Comparison of ENCODE assay signal across 30 cellular contexts in the genomic region with DNA sequence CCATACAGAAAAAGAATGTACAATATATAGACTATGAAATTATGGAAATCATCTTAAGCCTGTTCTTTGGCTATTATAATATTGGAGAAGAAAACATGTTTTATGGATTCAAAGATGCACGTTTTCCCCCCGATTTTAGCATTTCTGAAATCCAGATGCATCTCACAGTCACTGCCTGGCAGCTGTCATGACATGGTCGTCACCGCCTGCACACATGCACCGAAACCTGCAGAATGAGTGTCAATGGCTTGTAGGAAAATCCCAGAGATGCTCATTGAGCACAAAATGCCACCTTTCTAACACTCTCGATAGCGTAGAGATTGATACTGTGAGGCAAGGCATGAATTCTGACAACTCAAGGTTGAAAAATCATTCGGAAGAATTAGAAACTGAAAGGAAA.
"Had no signal": no experiment of that assay in that cellular context is flagged by ENCODE, and none has a peak within 500 bp of the region (broad histone marks: within the 10 kb centered on the region; RNA-seq: fewer than 3 reads in every experiment).

No MANE protein-coding gene starts in this region.

- H3K4me1 ChIP-seq: pancreas, spleen, tibial nerve, upper lobe of right lung, uterus had no signal

- H3K4me1 Mint-ChIP-seq: stimulated activated memory B cell treated with anti-CD40 and anti-IgM and Interleukin-4, amounts not matched to agents 10 μg/mL and 1 μg/mL and 100 μg/mL, for 72 hours; stimulated activated naive CD8-positive, alpha-beta T cell treated with anti-CD3 and anti-CD28 coated beads, Interleukin-15, amount 100 ng/mL, for 72 hours had no signal

- H3K27ac ChIP-seq: neutrophil, pancreas, psoas muscle, skin epidermis, spleen, thoracic aorta, thyroid gland, tibial nerve, upper lobe of right lung, uterus had no signal

- ATAC-seq: naive thymus-derived CD8-positive, alpha-beta T cell; natural killer cell treated with Interleukin-12 subunit alpha and Interleukin-12 subunit beta and Interleukin-15 and Interleukin-18, amount 100 ng/mL, for 72 hours; pancreas; psoas muscle; right cardiac atrium; sciatic nerve; stimulated activated memory B cell treated with anti-CD40 and anti-IgM and Interleukin-4, amounts not matched to agents 10 μg/mL and 1 μg/mL and 100 μg/mL, for 72 hours; stimulated activated naive CD8-positive, alpha-beta T cell treated with anti-CD3 and anti-CD28 coated beads, Interleukin-15, amount 100 ng/mL, for 72 hours; stimulated activated naive CD8-positive, alpha-beta T cell treated with anti-CD3 and anti-CD28 coated beads, Interleukin-15, Interleukin-2, amounts not matched to agents 100 U/mL and 50 U/mL, for 24 hours; upper lobe of right lung had no signal

- H3K9me3 ChIP-seq: neutrophil, pancreas, psoas muscle, thoracic aorta, thyroid gland, upper lobe of right lung, uterus had no signal

- H3K36me3 Mint-ChIP-seq: type B pancreatic cell had no signal

- H3K9me3 Mint-ChIP-seq: natural killer cell treated with Interleukin-12 subunit alpha and Interleukin-12 subunit beta and Interleukin-15 and Interleukin-18, amount 100 ng/mL, for 72 hours had no signal

- H3K27me3 ChIP-seq: neutrophil, pancreas, spleen, thyroid gland, tibial nerve, upper lobe of right lung, uterus had no signal

- H3K4me3 ChIP-seq: pancreas, psoas muscle, skin epidermis, smooth muscle cell, spleen, thoracic aorta, thyroid gland, tibial nerve, upper lobe of right lung, uterus had no signal

- H3K4me2 ChIP-seq: smooth muscle cell had no signal

- DNase-seq: naive B cell; naive thymus-derived CD8-positive, alpha-beta T cell; nucleus accumbens; pancreas; posterior cingulate gyrus; psoas muscle; right cardiac atrium; spleen; stimulated activated CD4-positive, alpha-beta T cell treated with anti-CD3 and anti-CD28 coated beads, Interleukin-12 subunit alpha, Interleukin-12 subunit beta, amount 100 ng/mL, for 4 hours; stimulated activated CD4-positive, alpha-beta T cell treated with anti-CD3 and anti-CD28 coated beads, Interleukin-1b, Interleukin-23, amount 100 ng/mL, for 48 hours; stimulated activated CD4-positive, alpha-beta T cell treated with anti-CD3 and anti-CD28 coated beads, Interleukin-4, amount 100 ng/mL, for 1 hour; stimulated activated CD4-positive, alpha-beta T cell treated with anti-CD3 and anti-CD28 coated beads, Interleukin-4, amount 100 ng/mL, for 4 hours; stimulated activated CD8-positive, alpha-beta memory T cell treated with anti-CD3 and anti-CD28 coated beads, Interleukin-4, amount 100 ng/mL, for 48 hours; stimulated activated naive CD4-positive, alpha-beta T cell; stimulated activated naive CD8-positive, alpha-beta T cell treated with anti-CD3 and anti-CD28 coated beads, Interleukin-15, amount 100 ng/mL, for 72 hours; stimulated activated naive CD8-positive, alpha-beta T cell treated with anti-CD3 and anti-CD28 coated beads, Interleukin-15, Interleukin-2, amounts not matched to agents 100 U/mL and 50 U/mL, for 24 hours; upper lobe of right lung; uterus had no signal

- H3K27ac Mint-ChIP-seq: naive B cell; naive thymus-derived CD8-positive, alpha-beta T cell; natural killer cell treated with Interleukin-12 subunit alpha and Interleukin-12 subunit beta and Interleukin-15 and Interleukin-18, amount 100 ng/mL, for 72 hours; progenitor cell of endocrine pancreas; stimulated activated memory B cell treated with anti-CD40 and anti-IgM and Interleukin-4, amounts not matched to agents 10 μg/mL and 1 μg/mL and 100 μg/mL, for 72 hours; type B pancreatic cell had no signal

- H3K27me3 Mint-ChIP-seq: naive B cell; naive thymus-derived CD8-positive, alpha-beta T cell; natural killer cell treated with Interleukin-12 subunit alpha and Interleukin-12 subunit beta and Interleukin-15 and Interleukin-18, amount 100 ng/mL, for 72 hours; progenitor cell of endocrine pancreas; stimulated activated memory B cell treated with anti-CD40 and anti-IgM and Interleukin-4, amounts not matched to agents 10 μg/mL and 1 μg/mL and 100 μg/mL, for 72 hours; stimulated activated naive CD8-positive, alpha-beta T cell treated with anti-CD3 and anti-CD28 coated beads, Interleukin-15, amount 100 ng/mL, for 72 hours; type B pancreatic cell had no signal

- H3K36me3 ChIP-seq: neutrophil, pancreas, thoracic aorta, thyroid gland, tibial nerve, upper lobe of right lung, uterus had no signal

- H3K4me3 Mint-ChIP-seq: naive B cell; naive thymus-derived CD8-positive, alpha-beta T cell; natural killer cell treated with Interleukin-12 subunit alpha and Interleukin-12 subunit beta and Interleukin-15 and Interleukin-18, amount 100 ng/mL, for 72 hours; neural crest cell; stimulated activated memory B cell treated with anti-CD40 and anti-IgM and Interleukin-4, amounts not matched to agents 10 μg/mL and 1 μg/mL and 100 μg/mL, for 72 hours; stimulated activated naive CD8-positive, alpha-beta T cell treated with anti-CD3 and anti-CD28 coated beads, Interleukin-15, amount 100 ng/mL, for 72 hours; type B pancreatic cell had no signal
